ENCODE assay signal across 8 cellular contexts in genomic region chr3:38646630-38647029, GRCh38. TPM values are rescaled to one million over a fixed set of nuclear protein-coding genes. Genes with fewer than 3 reads are reported as not detected.
A peak's percentile ranks its signal among the peaks of the same experiment; 100 is the strongest.
DNase-seq lines count a peak whose midpoint lies in the region; ATAC-seq, FAIRE-seq and TF ChIP-seq lines count a peak whose summit lies in the region.

No MANE protein-coding gene starts in this region.

- POLR2A ChIA-PET in BJ (lab: Charles Lee): interaction anchor here (0.6 kb wide), 1 partner anchor 77 kb away, joined by 3 read pairs; no protein-coding TSS in a partner anchor

- no peaks in the 10 kb centered on the region for H3K36me3 ChIP-seq in BJ (ENCODE audit: control insufficient read depth, insufficient read depth, low read length)
- H3K36me3 ChIP-seq in RWPE2 (ENCODE audit: low read depth): no peaks in the 10 kb centered on the region

- H3K4me3 Mint-ChIP-seq in glutamatergic neuron (ENCODE audit: unreplicated experiment): no peak overlapping the region

- peak; percentile 47 for TF ChIP-seq CTCF in BJ (IDR thresholded peaks at IDR 0.05; ENCODE audit: insufficient read depth, low read depth, low read length)
- peak; percentile 52 for TF ChIP-seq CTCF in RWPE2 (IDR thresholded peaks at IDR 0.05; ENCODE audit: poor library complexity, severe bottlenecking)
- TF ChIP-seq CTCF in glutamatergic neuron (IDR thresholded peaks at IDR 0.05; ENCODE audit: partially characterized antibody, unreplicated experiment): peak; percentile 32

- H3K4me3 ChIP-seq in BJ (ENCODE audit: low read depth, low read length) (no peak overlapping the region), RWPE2 (ENCODE audit: severe bottlenecking) (no peak overlapping the region)

- H3K27me3 ChIP-seq in BJ (ENCODE audit: control insufficient read depth, insufficient read depth, low read length): peaks cover 16% of the 10 kb centered on the region
- peaks cover 25% of the 10 kb centered on the region for H3K27me3 ChIP-seq in RWPE2 (ENCODE audit: insufficient read depth, poor library complexity, severe bottlenecking)

- H3K36me3 Mint-ChIP-seq in glutamatergic neuron (ENCODE audit: unreplicated experiment): no peaks in the 10 kb centered on the region

- in situ Hi-C loops in ACHN (cut with HindIII; ENCODE audit: low pct_ligation_motif_present, low pct_unique_long_range_greater_than_20kb, low sequenced_read_pairs): no loop called here

- H3K4me1 ChIP-seq in RWPE2 (ENCODE audit: insufficient read depth, poor library complexity, severe bottlenecking): no peaks in the 10 kb centered on the region

- FAIRE-seq in GM12891 (lab: Jason Lieb, UNC): peak; percentile 63

- no peak for ATAC-seq in RWPE2 (ENCODE audit: low read depth)
- no peak for ATAC-seq in HG03520 (IDR thresholded peaks at IDR 0.05; ENCODE audit: unreplicated experiment)

- DNase-seq in BJ (ENCODE audit: low read depth): no peak
- no peak for DNase-seq in GM12891 (ENCODE audit: insufficient read length, low spot score)
- no peak for DNase-seq in RWPE2 (ENCODE audit: low spot score)
- DNase-seq in glutamatergic neuron: no peak
- no peak for DNase-seq in ACHN
- DNase-seq in GF-D8 (lab: John Stamatoyannopoulos, UW): no peak
- no peak for DNase-seq in stimulated activated naive CD4-positive, alpha-beta T cell treated with Interleukin-2 at 50 U/mL for 16 hours (lab: John Stamatoyannopoulos, UW)

- peaks cover 11% of the 10 kb centered on the region for H3K27me3 Mint-ChIP-seq in glutamatergic neuron (ENCODE audit: unreplicated experiment)

- no peak overlapping the region for H3K27ac Mint-ChIP-seq in glutamatergic neuron (ENCODE audit: unreplicated experiment)

- TF ChIP-seq POLR2A in GM12891 (IDR thresholded peaks at IDR 0.05; ENCODE audit: low read depth, low read length): no peak

- H3K9me3 Mint-ChIP-seq in glutamatergic neuron (ENCODE audit: unreplicated experiment): peaks cover 5% of the 10 kb centered on the region

- peaks cover 2% of the 10 kb centered on the region for H3K4me1 Mint-ChIP-seq in glutamatergic neuron (ENCODE audit: low read depth, unreplicated experiment)

- CTCF ChIA-PET in BJ (lab: Yijun Ruan, JAX): interaction anchor here (0.8 to 5.8 kb wide), 9 partner anchors 9 to 195 kb away, joined by 3 to 49 read pairs (median 6); no protein-coding TSS in a partner anchor

- no peaks in the 10 kb centered on the region for H3K9me3 ChIP-seq in RWPE2 (ENCODE audit: severe bottlenecking)

- H3K27ac ChIP-seq in RWPE2 (ENCODE audit: poor library complexity, severe bottlenecking): no peak overlapping the region

TF ChIP-seq in GM12891, 5 proteins besides CTCF, POLR2A, EP300 and RAD21:
- no peak for TF ChIP-seq POLR2AphosphoS5 (IDR thresholded peaks at IDR 0.05; ENCODE audit: low read depth, low read length)
- TF ChIP-seq PAX5 (IDR thresholded peaks at IDR 0.05; ENCODE audit: insufficient read depth, low read length, severe bottlenecking): no peak

RNA-seq across cellular contexts. Expression of gene SCN5A, which starts 2.9 kb away (rescaled TPM):
- 0.33 and 0.74 TPM in 2 replicates for polyA plus RNA-seq in BJ (2011; rRNA removed)
- 1.0 and 1.4 TPM in 2 replicates for polyA minus RNA-seq in BJ (2011; rRNA and poly(A)+ RNA removed)
- polyA plus RNA-seq in GM12891 (2012; ENCODE audit: low read depth, missing spikeins): not detected
- total RNA-seq in glutamatergic neuron (ENCODE audit: unreplicated experiment): 4.8 TPM
